ENCODE assay signal across 1 cellular context in the genomic region with DNA sequence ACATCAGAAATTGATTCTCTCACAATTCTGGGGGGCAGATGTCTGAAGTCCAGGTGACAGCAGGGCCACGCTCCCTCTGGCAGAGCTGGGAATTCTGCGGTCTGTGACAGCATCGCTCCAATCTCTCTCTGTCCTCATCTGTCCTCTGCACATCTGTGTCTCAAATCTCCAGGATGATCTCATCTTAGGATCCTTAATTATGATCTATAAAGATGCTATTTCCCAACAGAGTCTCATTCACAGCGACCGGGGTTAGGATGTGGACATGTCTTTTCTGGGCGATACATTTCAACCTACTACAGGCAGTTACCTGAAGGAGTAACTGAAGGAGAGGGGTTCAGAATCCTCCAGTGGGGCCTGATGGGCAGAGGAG.
TF ChIP-seq lines count a peak whose summit lies in the region.

No MANE protein-coding gene starts in this region.

TF ChIP-seq in IMR-90, 13 proteins besides CTCF, POLR2A, EP300 and RAD21:
- TF ChIP-seq CEBPB (IDR thresholded peaks at IDR 0.05; ENCODE audit: low read depth, low read length) (peak; percentile 62; the same call in 1 of the 2 replicates), NFE2L2 (IDR thresholded peaks at IDR 0.05; ENCODE audit: low read depth, low read length) (no peak)
